ENCODE assay signal across 30 cellular contexts in the genomic region with DNA sequence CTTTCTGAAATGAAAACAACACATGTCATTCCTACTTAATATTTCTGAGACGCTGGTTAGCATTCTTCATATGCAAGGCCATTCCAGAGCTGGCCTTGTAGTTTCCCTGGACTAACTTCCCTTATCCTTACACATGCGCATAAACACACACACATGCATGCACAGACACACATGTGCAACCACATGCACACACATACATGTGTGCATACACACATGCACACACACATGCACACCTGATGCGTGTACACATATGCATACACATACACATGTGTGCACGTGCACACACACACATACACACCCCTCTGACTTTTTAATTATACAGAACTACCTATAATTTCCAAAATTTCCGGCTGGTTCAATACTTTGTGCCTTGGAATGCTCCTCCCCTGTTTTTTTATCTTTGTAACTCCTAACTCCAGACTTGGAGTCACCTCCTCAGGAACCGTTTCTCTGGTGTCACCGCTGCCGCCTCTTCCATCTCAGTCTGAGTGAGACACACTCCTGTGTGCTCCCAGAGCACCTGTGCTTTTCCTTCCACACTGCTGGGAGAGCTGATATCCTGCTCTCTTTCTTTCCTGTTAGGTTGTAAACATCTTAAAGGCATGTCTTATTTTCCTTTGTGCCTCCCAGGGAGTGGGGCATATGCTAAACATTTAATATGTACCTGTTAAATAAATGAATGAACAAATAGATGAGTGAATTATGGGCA. TPM values are rescaled to one million over a fixed set of nuclear protein-coding genes. Genes with fewer than 3 reads are reported as not detected.
"Had no signal": no experiment of that assay in that cellular context is flagged by ENCODE, and none has a peak within 500 bp of the region (broad histone marks: within the 10 kb centered on the region; RNA-seq: fewer than 3 reads in every experiment).

No MANE protein-coding gene starts in this region.

- H3K36me3 Mint-ChIP-seq: activated naive CD4-positive, alpha-beta T cell treated with anti-CD3 and anti-CD28 coated beads, Interleukin-2, amount 50 U/mL, for 72 hours; WTC11 had no signal

- H3K27me3 ChIP-seq: adrenal gland, body of pancreas, breast epithelium, SJSA1 had no signal

- H3K4me1 ChIP-seq: adrenal gland, body of pancreas, breast epithelium, SJSA1 had no signal

- DNase-seq: activated CD4-positive, alpha-beta T cell treated with anti-CD3 and anti-CD28 coated beads, Interleukin-2, amount 10 ng/mL, durations not matched to agents 7 days and 5 days; activated CD4-positive, alpha-beta T cell treated with anti-CD3 and anti-CD28 coated beads, Interleukin-2, amount 50 U/mL, for 48 hours; activated CD8-positive, alpha-beta T cell treated with anti-CD3 and anti-CD28 coated beads, Interleukin-2, amount 10 ng/mL, durations not matched to agents 7 days and 5 days; activated gamma-delta T cell treated with Interleukin-2 at 50 U/mL for 16 hours; activated T-cell treated with anti-CD3 and anti-CD28 coated beads, Interleukin-2, amount 50 U/mL, for 24 hours; body of pancreas; NCI-H1105; NCI-H1417 treated with DMSO at 0.1 percent for 48 hours; NCI-H187 treated with DMSO at 0.1 percent for 48 hours; NCI-H226; NCI-H446 treated with DMSO at 0.1 percent for 48 hours; SHP77 treated with DMSO at 0.1 percent for 48 hours had no signal

- H3K27me3 Mint-ChIP-seq: activated CD4-positive, alpha-beta T cell treated with anti-CD3 and anti-CD28 coated beads for 36 hours; activated CD4-positive, alpha-beta T cell treated with anti-CD3 and anti-CD28 coated beads, Interleukin-2, amount 10 ng/mL, durations not matched to agents 7 days and 5 days had no signal

- H3K4me3 Mint-ChIP-seq: activated CD4-positive, alpha-beta T cell treated with anti-CD3 and anti-CD28 coated beads for 36 hours; activated CD4-positive, alpha-beta T cell treated with anti-CD3 and anti-CD28 coated beads, Interleukin-2, amount 10 ng/mL, durations not matched to agents 7 days and 5 days; activated CD8-positive, alpha-beta T cell treated with anti-CD3 and anti-CD28 coated beads, Interleukin-2, amount 10 ng/mL, durations not matched to agents 7 days and 5 days; activated naive CD4-positive, alpha-beta T cell treated with anti-CD3 and anti-CD28 coated beads for 36 hours; activated T-cell treated with anti-CD3 and anti-CD28 coated beads, Interleukin-2, amount 50 U/mL, for 24 hours; T-helper 1 cell treated with Interleukin-12 subunit alpha and Interleukin-12 subunit beta and Interleukin-4 antibody, amounts not matched to agents 30 μg/mL and 1 μg/mL, for 36 hours; T-helper 2 cell treated with Interferon-gamma antibody and Interleukin-4, amounts not matched to agents 5 μg/mL and 100 μg/mL, for 36 hours; WTC11 had no signal

- FAIRE-seq: astrocyte, TTC549 had no signal

- H3K9me3 ChIP-seq: adrenal gland, body of pancreas, breast epithelium, SJSA1, SK-N-SH had no signal

- ATAC-seq: activated CD4-positive, alpha-beta T cell treated with anti-CD3 and anti-CD28 coated beads for 36 hours; activated CD4-positive, CD25-positive, alpha-beta regulatory T cell treated with anti-CD3 and anti-CD28 coated beads, Interleukin-2, amount 50 U/mL, for 24 hours; activated CD8-positive, alpha-beta T cell treated with anti-CD3 and anti-CD28 coated beads, Interleukin-2, amount 10 ng/mL, durations not matched to agents 7 days and 5 days; activated naive CD4-positive, alpha-beta T cell treated with anti-CD3 and anti-CD28 coated beads, Interleukin-2, amount 50 U/mL, for 72 hours; body of pancreas; Panc1 had no signal

- H3K9me3 Mint-ChIP-seq: activated CD4-positive, alpha-beta T cell treated with anti-CD3 and anti-CD28 coated beads, Interleukin-2, amount 10 ng/mL, durations not matched to agents 7 days and 5 days; activated naive CD4-positive, alpha-beta T cell treated with anti-CD3 and anti-CD28 coated beads for 36 hours; activated naive CD4-positive, alpha-beta T cell treated with anti-CD3 and anti-CD28 coated beads, Interleukin-2, amount 50 U/mL, for 72 hours; activated T-cell treated with anti-CD3 and anti-CD28 coated beads, Interleukin-2, amount 50 U/mL, for 24 hours; activated T-helper 2 cell treated with anti-CD3 and anti-CD28 coated beads, Interferon-gamma antibody, Interleukin-2, Interleukin-4, amounts not matched to agents 10 μg/mL and 5 μg/mL and 100 μg/mL, durations not matched to agents 14 hours and 24 hours and 36 hours; T-helper 1 cell treated with Interleukin-12 subunit alpha and Interleukin-12 subunit beta and Interleukin-4 antibody, amounts not matched to agents 30 μg/mL and 1 μg/mL, for 36 hours; T-helper 2 cell treated with Interferon-gamma antibody and Interleukin-4, amounts not matched to agents 5 μg/mL and 100 μg/mL, for 36 hours had no signal

- H3K27ac Mint-ChIP-seq: activated CD4-positive, alpha-beta T cell treated with anti-CD3 and anti-CD28 coated beads for 36 hours; activated CD4-positive, alpha-beta T cell treated with anti-CD3 and anti-CD28 coated beads, Interleukin-2, amount 10 ng/mL, durations not matched to agents 7 days and 5 days; activated CD8-positive, alpha-beta T cell treated with anti-CD3 and anti-CD28 coated beads, Interleukin-2, amount 10 ng/mL, durations not matched to agents 7 days and 5 days; activated naive CD4-positive, alpha-beta T cell treated with anti-CD3 and anti-CD28 coated beads for 36 hours; activated naive CD4-positive, alpha-beta T cell treated with anti-CD3 and anti-CD28 coated beads, Interleukin-2, amount 50 U/mL, for 72 hours; activated T-cell treated with anti-CD3 and anti-CD28 coated beads, Interleukin-2, amount 50 U/mL, for 24 hours; activated T-helper 2 cell treated with anti-CD3 and anti-CD28 coated beads, Interferon-gamma antibody, Interleukin-2, Interleukin-4, amounts not matched to agents 10 μg/mL and 5 μg/mL and 100 μg/mL, durations not matched to agents 14 hours and 24 hours and 36 hours; T-helper 1 cell treated with Interleukin-12 subunit alpha and Interleukin-12 subunit beta and Interleukin-4 antibody, amounts not matched to agents 30 μg/mL and 1 μg/mL, for 36 hours; T-helper 2 cell treated with Interferon-gamma antibody and Interleukin-4, amounts not matched to agents 5 μg/mL and 100 μg/mL, for 36 hours; WTC11 had no signal

- H3K4me2 ChIP-seq: SK-N-SH had no signal

- H3K27ac ChIP-seq: adrenal gland, body of pancreas, breast epithelium, SJSA1 had no signal

- H3K36me3 ChIP-seq: adrenal gland, breast epithelium, SJSA1 had no signal

- H3K4me3 ChIP-seq: adrenal gland, body of pancreas, breast epithelium, SJSA1 had no signal

- H3K4me1 Mint-ChIP-seq: activated CD4-positive, alpha-beta T cell treated with anti-CD3 and anti-CD28 coated beads for 36 hours; activated CD4-positive, alpha-beta T cell treated with anti-CD3 and anti-CD28 coated beads, Interleukin-2, amount 10 ng/mL, durations not matched to agents 7 days and 5 days had no signal

- H3K9ac ChIP-seq: SK-N-SH had no signal

RNA-seq across cellular contexts. Expression of a gene that starts 55.1 kb away (rescaled TPM):
- total RNA-seq: activated CD4-positive, alpha-beta T cell treated with anti-CD3 and anti-CD28 coated beads for 36 hours; activated CD4-positive, alpha-beta T cell treated with anti-CD3 and anti-CD28 coated beads, Interleukin-2, amount 10 ng/mL, durations not matched to agents 7 days and 5 days; activated naive CD4-positive, alpha-beta T cell treated with anti-CD3 and anti-CD28 coated beads for 36 hours; activated naive CD4-positive, alpha-beta T cell treated with anti-CD3 and anti-CD28 coated beads, Interleukin-2, amount 50 U/mL, for 72 hours; activated T-helper 2 cell treated with anti-CD3 and anti-CD28 coated beads, Interferon-gamma antibody, Interleukin-2, Interleukin-4, amounts not matched to agents 10 μg/mL and 5 μg/mL and 100 μg/mL, durations not matched to agents 14 hours and 24 hours and 36 hours; adrenal gland; astrocyte; body of pancreas; breast epithelium; cardiac septum; MCF 10A; RPMI7951; SJSA1; WTC11 had no signal
- polyA plus RNA-seq: adrenal gland, SK-N-SH had no signal
